Comparison of ENCODE assay signal across 8 cellular contexts in genomic region chr15:40768492-40769309, GRCh38. TPM values are rescaled to one million over a fixed set of nuclear protein-coding genes. Genes with fewer than 3 reads are reported as not detected.
A peak's percentile ranks its signal among the peaks of the same experiment; 100 is the strongest.
DNase-seq lines count a peak whose midpoint lies in the region; ATAC-seq and TF ChIP-seq lines count a peak whose summit lies in the region.

No MANE protein-coding gene starts in this region.

- WGBS in sigmoid colon, 2 donors: 18 to 47% methylated on average over 23 of the region's 23 CpGs

- H3K27ac ChIP-seq in sigmoid colon: peak overlapping the region; percentile 22 to 59 (median 48)

- peak; percentile 71 for DNase-seq in GM13977 (ENCODE audit: low spot score)
- peak; percentile 53 for DNase-seq in LoVo (ENCODE audit: low spot score)
- DNase-seq in central memory CD8-positive, alpha-beta T cell (ENCODE audit: low spot score in 2 of 2): no peak
- DNase-seq in sigmoid colon: no peak
- no peak for DNase-seq in NCI-H2227 treated with DMSO at 0.1 percent for 48 hours (lab: John Stamatoyannopoulos, UW)
- no peak for DNase-seq in RKO (ENCODE audit: low spot score)

- H3K4me1 ChIP-seq in sigmoid colon: peaks cover 0 to 35% (median 31%) of the 10 kb centered on the region in 4 donors

- peaks cover 14% of the 10 kb centered on the region for H3K36me3 Mint-ChIP-seq in central memory CD8-positive, alpha-beta T cell (ENCODE audit: insufficient read depth)

- TF ChIP-seq POLR2A in sigmoid colon (IDR thresholded peaks at IDR 0.05): no peak

- H3K4me1 Mint-ChIP-seq in central memory CD8-positive, alpha-beta T cell: peaks cover 51% of the 10 kb centered on the region

- in situ Hi-C loops in GM13977 (cut with MboI; ENCODE audit: low pct_unique_long_range_greater_than_20kb, low sequenced_read_pairs, unreplicated experiment): no loop called here

- H3K27me3 ChIP-seq in sigmoid colon: no peaks in the 10 kb centered on the region

- intact Hi-C loops in sigmoid colon (cut with DNase I): loop anchor here (5.0 kb wide), 1 partner anchor 39 kb away; the partner anchor contains the start of genes DNAJC17 and ZFYVE19

- no peak for TF ChIP-seq EP300 in sigmoid colon (IDR thresholded peaks at IDR 0.05)

- peak overlapping the region; percentile 50 for H3K4me3 Mint-ChIP-seq in central memory CD8-positive, alpha-beta T cell

- H3K9me3 Mint-ChIP-seq in central memory CD8-positive, alpha-beta T cell: no peaks in the 10 kb centered on the region

- TF ChIP-seq CTCF in GM13977 (IDR thresholded peaks at IDR 0.05; ENCODE audit: extremely low read depth, insufficient read depth, missing control alignments) (peak; percentile 9), sigmoid colon (IDR thresholded peaks at IDR 0.05) (no peak)

- H3K27me3 Mint-ChIP-seq in central memory CD8-positive, alpha-beta T cell: no peaks in the 10 kb centered on the region

- no peak overlapping the region for H3K4me3 ChIP-seq in sigmoid colon

- H3K9me3 ChIP-seq in sigmoid colon: no peaks in the 10 kb centered on the region

- ATAC-seq in central memory CD8-positive, alpha-beta T cell (replicated peaks; ENCODE audit: extremely low read depth, poor library complexity, severe bottlenecking): no peak
- ATAC-seq in HG02870 (IDR thresholded peaks at IDR 0.05; ENCODE audit: unreplicated experiment): no peak
- no peak for ATAC-seq in GM21423 (IDR thresholded peaks at IDR 0.05; ENCODE audit: unreplicated experiment)

- peaks cover 3 to 37% (median 13%) of the 10 kb centered on the region in 4 donors for H3K36me3 ChIP-seq in sigmoid colon

- peak overlapping the region; percentile 32 for H3K27ac Mint-ChIP-seq in central memory CD8-positive, alpha-beta T cell (ENCODE audit: low read depth)

RNA-seq across cellular contexts. Expression of gene C15orf62, which starts 1.1 kb away (rescaled TPM):
- under 1 TPM in 3 of 4 donors, not detected in 1; 0.28 to 0.71 (median 0.66) TPM for total RNA-seq in sigmoid colon
- polyA plus RNA-seq in sigmoid colon: 1 to 10 TPM in 1 of 3 donors, not detected in 2; 1.1 TPM

RNA-seq across cellular contexts. Expression of gene GCHFR, which starts 4.8 kb away (rescaled TPM):
- total RNA-seq in sigmoid colon: 10 to 100 TPM in 3 of 4 donors, 1 to 10 TPM in 1; 2.2 to 27.8 (median 15.8) TPM
- polyA plus RNA-seq in sigmoid colon: 10 to 100 TPM; 45.0 to 71.7 (median 54.6) TPM

RNA-seq across cellular contexts. Expression of gene RMDN3, which starts 13.6 kb away (rescaled TPM):
- total RNA-seq in sigmoid colon: 10 to 100 TPM; 20.8 to 26.4 (median 22.4) TPM
- 10 to 100 TPM in 1 of 3 donors, 1 to 10 TPM in 2; 7.9 to 32.7 (median 9.6) TPM for polyA plus RNA-seq in sigmoid colon

RNA-seq across cellular contexts. Expression of gene ZFYVE19, which starts 38.2 kb away (rescaled TPM):
- 10 to 100 TPM; 17.5 to 49.6 (median 29.9) TPM for total RNA-seq in sigmoid colon
- 10 to 100 TPM; 14.4 to 32.4 (median 28.7) TPM for polyA plus RNA-seq in sigmoid colon

RNA-seq across cellular contexts. Expression of gene DNAJC17, which starts 38.6 kb away (rescaled TPM):
- 10 to 100 TPM in 2 of 4 donors, 1 to 10 TPM in 2; 9.1 to 25.8 (median 12.8) TPM for total RNA-seq in sigmoid colon
- 10 to 100 TPM; 46.5 to 56.4 (median 46.8) TPM for polyA plus RNA-seq in sigmoid colon

Comparison
In these comparisons a context has a peak if more than half of its experiments do, and no peak if none do; other contexts are left out.
1. DNase-seq: peak in GM13977 (single experiment) and LoVo (single experiment); none in central memory CD8-positive, alpha-beta T cell (0 of 2), sigmoid colon (single experiment), NCI-H2227 treated with DMSO at 0.1 percent for 48 hours (single experiment) and RKO (single experiment).